In genomic region chr1:25116832-25117231, GRCh38 we compare ENCODE assay signal across 7 cellular contexts.
"Had no signal": no experiment of that assay in that cellular context is flagged by ENCODE, and none has a peak within 500 bp of the region (broad histone marks: within the 10 kb centered on the region; RNA-seq: fewer than 3 reads in every experiment).

No MANE protein-coding gene starts in this region.

- H3K4me1 ChIP-seq: HAP-1 had no signal

- H3K27ac ChIP-seq: GM23248 had no signal

- DNase-seq: GM23248, GOT3, HCEC 1CT, HFFc6 had no signal

- FAIRE-seq: H54 had no signal

- H3K4me3 ChIP-seq: GM23248, GM23338, HAP-1 had no signal

- H2AFZ ChIP-seq: GM23248, GM23338 had no signal

- H3K9me3 ChIP-seq: HAP-1 had no signal

- H3K9ac ChIP-seq: GM23248 had no signal

- H3K4me2 ChIP-seq: GM23338 had no signal

- H3K36me3 ChIP-seq: HAP-1 had no signal
